Comparison of ENCODE assay signal across 9 cellular contexts in genomic region chr5:36507332-36507952, GRCh38.
DNase-seq lines count a peak whose midpoint lies in the region; ATAC-seq and TF ChIP-seq lines count a peak whose summit lies in the region.
"Had no signal": no experiment of that assay in that cellular context is flagged by ENCODE, and none has a peak within 500 bp of the region (broad histone marks: within the 10 kb centered on the region; RNA-seq: fewer than 3 reads in every experiment).

No MANE protein-coding gene starts in this region.

- H3K27me3 Mint-ChIP-seq in brain (no peaks in the 10 kb centered on the region), immature natural killer cell (ENCODE audit: low read depth in 3 of 3) (peaks cover 0 to 5% (median 2%) of the 10 kb centered on the region in 3 donors)

- H3K4me3 Mint-ChIP-seq in brain (no peak overlapping the region), immature natural killer cell (no peak overlapping the region)
- H3K4me3 Mint-ChIP-seq: activated naive CD8-positive, alpha-beta T cell had no signal

- H3K9me3 Mint-ChIP-seq in brain, result peaks cover 21 to 56% (median 27%) of the 10 kb centered on the region in 5 experiments
- no peaks in the 10 kb centered on the region for H3K9me3 Mint-ChIP-seq in immature natural killer cell

- H3K27ac Mint-ChIP-seq in brain, result no peak overlapping the region
- H3K27ac Mint-ChIP-seq in immature natural killer cell, result no peak overlapping the region
- H3K27ac Mint-ChIP-seq: activated naive CD8-positive, alpha-beta T cell had no signal

- H3K36me3 Mint-ChIP-seq in brain (peaks cover 8% of the 10 kb centered on the region), immature natural killer cell (no peaks in the 10 kb centered on the region)
- H3K36me3 Mint-ChIP-seq: activated naive CD8-positive, alpha-beta T cell had no signal

- peaks cover 19% of the 10 kb centered on the region for H3K4me1 Mint-ChIP-seq in brain
- no peaks in the 10 kb centered on the region for H3K4me1 Mint-ChIP-seq in immature natural killer cell

- peak; percentile 92 for DNase-seq in DMS 273 (lab: John Stamatoyannopoulos, UW; ENCODE audit: unreplicated experiment)
- DNase-seq in HFF-Myc (ENCODE audit: extremely low read depth, low read depth), result peak; percentile 52
- DNase-seq in NCI-H2107 treated with DMSO at 0.1 percent for 48 hours (lab: John Stamatoyannopoulos, UW; ENCODE audit: unreplicated experiment), result peak; percentile 22
- DNase-seq in UCSD-AML1 (lab: John Stamatoyannopoulos, UW; ENCODE audit: unreplicated experiment), result peak; percentile 61
- peak; percentile 26 to 53 (median 51) for DNase-seq in immature natural killer cell
- peak; percentile 50 to 64 (median 54) for DNase-seq in stimulated activated CD4-positive, alpha-beta T cell treated with anti-CD3 and anti-CD28 coated beads, Interleukin-1b, Interleukin-23, amount 100 ng/mL, for 24 hours (ENCODE audit: low read depth in 4 of 4, low spot score in 1 of 4)

- H3K4me3 ChIP-seq in HFF-Myc (replicated peaks; ENCODE audit: low read depth, low read length), result no peak overlapping the region

- TF ChIP-seq CTCF in HFF-Myc (IDR thresholded peaks at IDR 0.05; ENCODE audit: low read depth, low read length, missing control alignments) (peak; percentile 83), brain (conservative IDR thresholded peaks at IDR 0.05) (peak; percentile 76 to 77)

- no peak for ATAC-seq in HG03135 (IDR thresholded peaks at IDR 0.05; ENCODE audit: unreplicated experiment)

Comparison
In these comparisons a context has a peak if more than half of its experiments do, and no peak if none do; other contexts are left out.
1. DNase-seq: peak in every context shown above with its lines; median percentile 92 in DMS 273; 61 in UCSD-AML1; 54 in stimulated activated CD4-positive, alpha-beta T cell treated with anti-CD3 and anti-CD28 coated beads, Interleukin-1b, Interleukin-23, amount 100 ng/mL, for 24 hours; 52 in HFF-Myc; 51 in immature natural killer cell; 22 in NCI-H2107 treated with DMSO at 0.1 percent for 48 hours.